In genomic region chr19:29263305-29264080, GRCh38 we compare ENCODE assay signal across 8 cellular contexts. TPM values are rescaled to one million over a fixed set of nuclear protein-coding genes. Genes with fewer than 3 reads are reported as not detected.
DNase-seq lines count a peak whose midpoint lies in the region; ATAC-seq, FAIRE-seq and TF ChIP-seq lines count a peak whose summit lies in the region.

No MANE protein-coding gene starts in this region.

- H3K9me3 ChIP-seq in effector memory CD4-positive, alpha-beta T cell (ENCODE audit: control insufficient read depth, low read length), result no peaks in the 10 kb centered on the region

- TF ChIP-seq POLR2A in GM12892 (IDR thresholded peaks at IDR 0.05; ENCODE audit: low read depth, low read length), result no peak

- no peaks in the 10 kb centered on the region for H3K4me1 ChIP-seq in effector memory CD4-positive, alpha-beta T cell (ENCODE audit: control insufficient read depth, insufficient read depth, low read length, poor library complexity, severe bottlenecking)

- H3K27me3 ChIP-seq in effector memory CD4-positive, alpha-beta T cell (replicated peaks; ENCODE audit: control insufficient read depth, insufficient read depth, low read length, poor library complexity, severe bottlenecking), result no peaks in the 10 kb centered on the region

- H3K36me3 ChIP-seq in effector memory CD4-positive, alpha-beta T cell (ENCODE audit: control insufficient read depth, insufficient read depth, low read length), result no peaks in the 10 kb centered on the region

- POLR2A ChIA-PET in activated CD4-positive, alpha-beta T cell treated with anti-CD3 and anti-CD28 coated beads, Interleukin-2, amount 10 ng/mL, durations not matched to agents 7 days and 5 days (lab: Charles Lee), result no interaction called here

- FAIRE-seq in GM12892 (lab: Jason Lieb, UNC), result peak; percentile 54

- no peak overlapping the region for H3K4me3 Mint-ChIP-seq in activated CD4-positive, alpha-beta T cell treated with anti-CD3 and anti-CD28 coated beads, Interleukin-2, amount 10 ng/mL, durations not matched to agents 7 days and 5 days
- no peak overlapping the region for H3K4me3 Mint-ChIP-seq in stimulated activated effector memory CD8-positive, alpha-beta T cell treated with anti-CD3 and anti-CD28 coated beads, Interleukin-12 subunit alpha, Interleukin-12 subunit beta, amount 100 ng/mL, for 72 hours

- H3K4me1 Mint-ChIP-seq in activated CD4-positive, alpha-beta T cell treated with anti-CD3 and anti-CD28 coated beads, Interleukin-2, amount 10 ng/mL, durations not matched to agents 7 days and 5 days, result no peaks in the 10 kb centered on the region
- H3K4me1 Mint-ChIP-seq in stimulated activated effector memory CD8-positive, alpha-beta T cell treated with anti-CD3 and anti-CD28 coated beads, Interleukin-12 subunit alpha, Interleukin-12 subunit beta, amount 100 ng/mL, for 72 hours, result peaks cover 17% of the 10 kb centered on the region

- H3K27ac ChIP-seq in effector memory CD4-positive, alpha-beta T cell (ENCODE audit: insufficient read depth, low read length, poor library complexity, severe bottlenecking), result no peak overlapping the region

- H3K27ac Mint-ChIP-seq in activated CD4-positive, alpha-beta T cell treated with anti-CD3 and anti-CD28 coated beads, Interleukin-2, amount 10 ng/mL, durations not matched to agents 7 days and 5 days, result no peak overlapping the region
- no peak overlapping the region for H3K27ac Mint-ChIP-seq in stimulated activated effector memory CD8-positive, alpha-beta T cell treated with anti-CD3 and anti-CD28 coated beads, Interleukin-12 subunit alpha, Interleukin-12 subunit beta, amount 100 ng/mL, for 72 hours

- H3K36me3 Mint-ChIP-seq in activated CD4-positive, alpha-beta T cell treated with anti-CD3 and anti-CD28 coated beads, Interleukin-2, amount 10 ng/mL, durations not matched to agents 7 days and 5 days (ENCODE audit: low read depth), result no peaks in the 10 kb centered on the region
- no peaks in the 10 kb centered on the region for H3K36me3 Mint-ChIP-seq in stimulated activated effector memory CD8-positive, alpha-beta T cell treated with anti-CD3 and anti-CD28 coated beads, Interleukin-12 subunit alpha, Interleukin-12 subunit beta, amount 100 ng/mL, for 72 hours

- H3K27me3 Mint-ChIP-seq in activated CD4-positive, alpha-beta T cell treated with anti-CD3 and anti-CD28 coated beads, Interleukin-2, amount 10 ng/mL, durations not matched to agents 7 days and 5 days, result peaks cover 7% of the 10 kb centered on the region

- peak; percentile 53 for ATAC-seq in stimulated activated effector memory CD8-positive, alpha-beta T cell treated with anti-CD3 and anti-CD28 coated beads, Interleukin-12 subunit alpha, Interleukin-12 subunit beta, amount 100 ng/mL, for 72 hours
- ATAC-seq in HG02981 (IDR thresholded peaks at IDR 0.05; ENCODE audit: unreplicated experiment), result no peak

- CTCF ChIA-PET in activated CD4-positive, alpha-beta T cell treated with anti-CD3 and anti-CD28 coated beads, Interleukin-2, amount 10 ng/mL, durations not matched to agents 7 days and 5 days (lab: Charles Lee), result interaction anchor here (0.9 to 2.4 kb wide), 6 partner anchors 8 to 385 kb away, joined by 3 to 10 read pairs (median 4); no protein-coding TSS in a partner anchor

- H3K9me3 Mint-ChIP-seq in activated CD4-positive, alpha-beta T cell treated with anti-CD3 and anti-CD28 coated beads, Interleukin-2, amount 10 ng/mL, durations not matched to agents 7 days and 5 days, result no peaks in the 10 kb centered on the region
- H3K9me3 Mint-ChIP-seq in stimulated activated effector memory CD8-positive, alpha-beta T cell treated with anti-CD3 and anti-CD28 coated beads, Interleukin-12 subunit alpha, Interleukin-12 subunit beta, amount 100 ng/mL, for 72 hours, result no peaks in the 10 kb centered on the region

- DNase-seq in GM12892 (ENCODE audit: insufficient read length) (no peak), NCI-H1092 treated with DMSO at 0.1 percent for 48 hours (lab: John Stamatoyannopoulos, UW) (peak; percentile 19), midbrain (lab: John Stamatoyannopoulos, UW) (peak; percentile 34), HPDE6-E6E7 (ENCODE audit: extremely low spot score) (no peak)
- DNase-seq in activated CD4-positive, alpha-beta T cell treated with anti-CD3 and anti-CD28 coated beads, Interleukin-2, amount 10 ng/mL, durations not matched to agents 7 days and 5 days, result peak; percentile 55
- peak in 2 of 3 donors; percentile 15 to 25 for DNase-seq in effector memory CD4-positive, alpha-beta T cell
- peak; percentile 46 to 79 for DNase-seq in stimulated activated effector memory CD8-positive, alpha-beta T cell treated with anti-CD3 and anti-CD28 coated beads, Interleukin-12 subunit alpha, Interleukin-12 subunit beta, amount 100 ng/mL, for 72 hours (ENCODE audit: low spot score in 2 of 2)

- H3K4me3 ChIP-seq in effector memory CD4-positive, alpha-beta T cell (ENCODE audit: insufficient read depth, low read depth, low read length, poor library complexity, severe bottlenecking), result no peak overlapping the region

RNA-seq across cellular contexts. Expression of gene UQCRFS1, which starts 50.5 kb away (rescaled TPM):
- 46.9 TPM for polyA plus RNA-seq in GM12892 (2012; ENCODE audit: missing spikeins)
- 10 to 100 TPM; 29.4 to 29.6 TPM for total RNA-seq in activated CD4-positive, alpha-beta T cell treated with anti-CD3 and anti-CD28 coated beads, Interleukin-2, amount 10 ng/mL, durations not matched to agents 7 days and 5 days

Comparison
In these comparisons a context has a peak if more than half of its experiments do, and no peak if none do; other contexts are left out.
1. DNase-seq: peak in NCI-H1092 treated with DMSO at 0.1 percent for 48 hours (single experiment), activated CD4-positive, alpha-beta T cell treated with anti-CD3 and anti-CD28 coated beads, Interleukin-2, amount 10 ng/mL, durations not matched to agents 7 days and 5 days (single experiment), effector memory CD4-positive, alpha-beta T cell (2 of 3), midbrain (single experiment) and stimulated activated effector memory CD8-positive, alpha-beta T cell treated with anti-CD3 and anti-CD28 coated beads, Interleukin-12 subunit alpha, Interleukin-12 subunit beta, amount 100 ng/mL, for 72 hours (2 of 2); none in GM12892 (single experiment) and HPDE6-E6E7 (single experiment).